12 cellular contexts compared by ENCODE assay signal in genomic region chr3:152511904-152512303, GRCh38.
DNase-seq lines count a peak whose midpoint lies in the region; ATAC-seq and TF ChIP-seq lines count a peak whose summit lies in the region.
"Had no signal": no experiment of that assay in that cellular context is flagged by ENCODE, and none has a peak within 500 bp of the region (broad histone marks: within the 10 kb centered on the region; RNA-seq: fewer than 3 reads in every experiment).

No MANE protein-coding gene starts in this region.

- H3K36me3 Mint-ChIP-seq in activated B cell treated with CpG ODN at 0.5 μM for 24 hours (ENCODE audit: low read depth) (peaks cover 1% of the 10 kb centered on the region), WTC11 (no peaks in the 10 kb centered on the region)

- no peaks in the 10 kb centered on the region for H4K20me1 ChIP-seq in mammary epithelial cell (ENCODE audit: insufficient read depth, low read length)

- no peak overlapping the region for H3K4me3 ChIP-seq in mammary epithelial cell (replicated peaks in 1 of 3; ENCODE audit: insufficient read depth in 1 of 3, low read depth in 2 of 3, low read length in 3 of 3)

- no peaks in the 10 kb centered on the region for H3K27me3 Mint-ChIP-seq in activated B cell treated with CpG ODN at 0.5 μM for 24 hours
- H3K27me3 Mint-ChIP-seq in WTC11 (ENCODE audit: low read depth), result no peaks in the 10 kb centered on the region

- WGBS in mammary epithelial cell (ENCODE audit: low coverage, missing lambda C conversion rate), result 90% methylated on average over 4 of the region's 4 CpGs

- H3K27me3 ChIP-seq in mammary epithelial cell (ENCODE audit: insufficient read depth, low read length), result peaks cover 10% of the 10 kb centered on the region

- H3K4me3 Mint-ChIP-seq in activated B cell treated with CpG ODN at 0.5 μM for 24 hours, result peak overlapping the region; percentile 67
- no peak overlapping the region for H3K4me3 Mint-ChIP-seq in WTC11
- H3K4me3 Mint-ChIP-seq: endodermal cell had no signal

- no peaks in the 10 kb centered on the region for H3K9me3 ChIP-seq in mammary epithelial cell (replicated peaks; ENCODE audit: insufficient read depth, low read length)

- H3K36me3 ChIP-seq in mammary epithelial cell (ENCODE audit: insufficient read depth, low read length), result no peaks in the 10 kb centered on the region

- H3K4me1 Mint-ChIP-seq in activated B cell treated with CpG ODN at 0.5 μM for 24 hours (peaks cover 89% of the 10 kb centered on the region), WTC11 (peaks cover 22% of the 10 kb centered on the region)

- no peaks in the 10 kb centered on the region for H3K79me2 ChIP-seq in mammary epithelial cell (ENCODE audit: insufficient read depth, low read length)

- intact Hi-C loops in activated B cell treated with CpG ODN at 0.5 μM for 24 hours (cut with micrococcal nuclease), result loop anchor here (2.0 to 10.0 kb wide), 3 partner anchors 315 to 1747 kb away; partner anchors contain the start of gene SIAH2
- intact Hi-C loops in mammary epithelial cell (cut with micrococcal nuclease), result no loop called here

- no peak for DNase-seq in activated B cell treated with CpG ODN at 0.5 μM for 24 hours
- no peak for DNase-seq in NCI-H2171 (lab: John Stamatoyannopoulos, UW)
- DNase-seq in WTC11 (ENCODE audit: low spot score), result no peak
- no peak for DNase-seq in mammary epithelial cell
- DNase-seq: anterior cingulate cortex, endodermal cell, NCI-H526 treated with DMSO at 0.1 percent for 48 hours, right cardiac atrium had no signal

- TF ChIP-seq CTCF in activated B cell treated with CpG ODN at 0.5 μM for 24 hours (IDR thresholded peaks at IDR 0.05) (no peak), WTC11 (IDR thresholded peaks at IDR 0.05) (no peak), mammary epithelial cell (conservative IDR thresholded peaks at IDR 0.05 in 1 of 2, IDR thresholded peaks at IDR 0.05 in 1 of 2; ENCODE audit: extremely low read depth in 1 of 2, insufficient read depth in 1 of 2, low read depth in 1 of 2, low read length in 2 of 2) (no peak)

- CTCF ChIA-PET in activated B cell treated with CpG ODN at 0.5 μM for 24 hours (lab: Charles Lee), result interaction anchor here (0.9 to 9.9 kb wide), 6 partner anchors 9 to 45 kb away, joined by 3 to 151 read pairs (median 3); no protein-coding TSS in a partner anchor
- CTCF ChIA-PET in WTC11 (lab: Charles Lee), result interaction anchor here (1.1 to 1.9 kb wide), 2 partner anchors 13 to 40 kb away, joined by 3 to 9 read pairs; no protein-coding TSS in a partner anchor
- CTCF ChIA-PET in mammary epithelial cell (lab: Charles Lee; ENCODE audit: low non-redundant PET), result no interaction called here

- no peaks in the 10 kb centered on the region for H3K9me3 Mint-ChIP-seq in activated B cell treated with CpG ODN at 0.5 μM for 24 hours
- H3K9me3 Mint-ChIP-seq in WTC11, result no peaks in the 10 kb centered on the region
- H3K9me3 Mint-ChIP-seq: endodermal cell had no signal

- in situ Hi-C loops in mammary epithelial cell (cut with MboI; ENCODE audit: low sequenced_read_pairs in 2 of 2), result loop anchor here in 1 of 2 donors (25.0 kb wide), 1 partner anchor 1050 kb away; the partner anchor contains the start of gene IGSF10

- POLR2A ChIA-PET in activated B cell treated with CpG ODN at 0.5 μM for 24 hours (lab: Charles Lee) (interaction anchor here (0.7 to 5.3 kb wide), 9 partner anchors 8 to 39 kb away, joined by 3 to 28 read pairs (median 5); no protein-coding TSS in a partner anchor), WTC11 (lab: Charles Lee) (no interaction called here)

- no peaks in the 10 kb centered on the region for H3K4me1 ChIP-seq in mammary epithelial cell (ENCODE audit: insufficient read depth, low read length)

- ATAC-seq in GM18868 (IDR thresholded peaks at IDR 0.05; ENCODE audit: unreplicated experiment), result peak; percentile 74
- ATAC-seq in GM21447 (IDR thresholded peaks at IDR 0.05; ENCODE audit: unreplicated experiment), result peak; percentile 70
- ATAC-seq in HG03060 (IDR thresholded peaks at IDR 0.05; ENCODE audit: low read depth, unreplicated experiment), result peak; percentile 75
- peak; percentile 33 for ATAC-seq in activated B cell treated with CpG ODN at 0.5 μM for 24 hours (ENCODE audit: low read depth)
- no peak for ATAC-seq in HG02970 (IDR thresholded peaks at IDR 0.05; ENCODE audit: low FRiP score, unreplicated experiment)
- ATAC-seq in WTC11, result no peak
- ATAC-seq: right cardiac atrium had no signal

- no peak overlapping the region for H2AFZ ChIP-seq in mammary epithelial cell (ENCODE audit: low read depth, low read length)

- no peak overlapping the region for H3K9ac ChIP-seq in mammary epithelial cell (ENCODE audit: insufficient read depth, low read length)

- H3K27ac Mint-ChIP-seq in activated B cell treated with CpG ODN at 0.5 μM for 24 hours, result peak overlapping the region; percentile 92
- H3K27ac Mint-ChIP-seq in WTC11, result no peak overlapping the region
- H3K27ac Mint-ChIP-seq: endodermal cell had no signal

- no peak overlapping the region for H3K4me2 ChIP-seq in mammary epithelial cell (ENCODE audit: insufficient read depth, low read depth, low read length)

- BruUV-seq in mammary epithelial cell (replicated peaks; lab: Mats Ljungman, UMichigan), result no TSS peak

- dilution Hi-C loops in mammary epithelial cell (cut with HindIII; ENCODE audit: low sequenced_read_pairs), result no loop called here

- no peak overlapping the region for H3K27ac ChIP-seq in mammary epithelial cell (ENCODE audit: insufficient read depth, low read depth, low read length)

TF ChIP-seq in WTC11, 78 proteins besides CTCF, POLR2A, EP300 and RAD21:
- TF ChIP-seq JAZF1 (CRISPR knock-in tag; IDR thresholded peaks at IDR 0.05), result no peak
- TF ChIP-seq IRF2 (CRISPR knock-in tag; IDR thresholded peaks at IDR 0.05; ENCODE audit: borderline replicate concordance, low read depth), result no peak
- TF ChIP-seq GTF2I (CRISPR knock-in tag; conservative IDR thresholded peaks at IDR 0.05), result no peak
- TF ChIP-seq ZMAT4 (CRISPR knock-in tag; IDR thresholded peaks at IDR 0.05), result no peak
- no peak for TF ChIP-seq NR2C2 (CRISPR knock-in tag; IDR thresholded peaks at IDR 0.05)
- TF ChIP-seq ZNF416 (CRISPR knock-in tag; IDR thresholded peaks at IDR 0.05), result no peak
- TF ChIP-seq RORB (CRISPR knock-in tag; IDR thresholded peaks at IDR 0.05), result no peak
- no peak for TF ChIP-seq RELA (CRISPR knock-in tag; IDR thresholded peaks at IDR 0.05; ENCODE audit: borderline replicate concordance)
- no peak for TF ChIP-seq SP1 (CRISPR knock-in tag; conservative IDR thresholded peaks at IDR 0.05)
- TF ChIP-seq CREB1 (CRISPR knock-in tag; IDR thresholded peaks at IDR 0.05), result no peak
- no peak for TF ChIP-seq JUN (CRISPR knock-in tag; IDR thresholded peaks at IDR 0.05)

Comparison
In these comparisons a context has a peak if more than half of its experiments do, and no peak if none do; other contexts are left out.
1. ATAC-seq: peak in GM18868 (single experiment), GM21447 (single experiment), HG03060 (single experiment) and activated B cell treated with CpG ODN at 0.5 μM for 24 hours (single experiment); none in HG02970 (single experiment) and WTC11 (single experiment).